19 cellular contexts compared by ENCODE assay signal in the genomic region with DNA sequence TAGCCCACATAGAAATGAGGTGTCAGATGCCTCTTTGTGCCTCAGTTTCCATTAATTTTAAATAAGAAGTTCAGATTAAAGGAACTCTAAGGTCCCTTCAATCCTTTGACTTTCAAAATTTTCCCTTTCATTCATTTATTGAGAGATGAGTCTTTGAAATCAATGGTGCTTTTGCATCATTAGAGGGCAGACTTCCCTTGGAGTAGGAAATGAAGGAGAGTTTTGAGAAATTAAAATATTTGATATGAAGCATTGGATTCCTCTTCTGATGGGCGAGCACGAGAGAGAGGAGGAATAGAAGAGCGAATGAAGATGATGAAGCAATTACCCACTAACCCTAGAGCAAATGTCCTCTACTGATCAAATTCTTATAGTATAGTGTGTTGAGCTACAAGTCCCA.
DNase-seq lines count a peak whose midpoint lies in the region; ATAC-seq and TF ChIP-seq lines count a peak whose summit lies in the region.
"Had no signal": no experiment of that assay in that cellular context is flagged by ENCODE, and none has a peak within 500 bp of the region (broad histone marks: within the 10 kb centered on the region; RNA-seq: fewer than 3 reads in every experiment).

No MANE protein-coding gene starts in this region.

- TF ChIP-seq POLR2A in IMR-90 (IDR thresholded peaks at IDR 0.05; ENCODE audit: low read depth, low read length): no peak

- no peak overlapping the region for H3K56ac ChIP-seq in IMR-90 (ENCODE audit: extremely low read depth, insufficient read depth, low read length)

- H3K4me1 ChIP-seq in IMR-90 (ENCODE audit: control insufficient read depth, insufficient read depth, low read length) (no peaks in the 10 kb centered on the region), lower lobe of right lung (no peaks in the 10 kb centered on the region), trophoblast cell (ENCODE audit: control insufficient read depth in 1 of 2, insufficient read depth in 2 of 2, low read length in 2 of 2) (no peaks in the 10 kb centered on the region)
- H3K4me1 ChIP-seq: BE2C had no signal

- BruUV-seq in IMR-90 (replicated peaks; lab: Mats Ljungman, UMichigan): no TSS peak

- peak; percentile 49 for TF ChIP-seq CTCF in AG09309 (IDR thresholded peaks at IDR 0.05; ENCODE audit: control insufficient read depth, insufficient read depth, low read depth, low read length, missing control alignments)
- peak; percentile 51 for TF ChIP-seq CTCF in IMR-90 (conservative IDR thresholded peaks at IDR 0.05; ENCODE audit: low read depth, low read length)
- peak; percentile 47 for TF ChIP-seq CTCF in choroid plexus epithelial cell (conservative IDR thresholded peaks at IDR 0.05; ENCODE audit: low read depth, low read length)
- TF ChIP-seq CTCF in lower lobe of right lung (IDR thresholded peaks at IDR 0.05): peak; percentile 17

- H2BK20ac ChIP-seq in IMR-90 (ENCODE audit: low read depth, low read length): no peak overlapping the region

- dilution Hi-C loops in IMR-90 (cut with HindIII; ENCODE audit: low sequenced_read_pairs, unreplicated experiment): no loop called here

- no peak overlapping the region for H3K4ac ChIP-seq in IMR-90 (ENCODE audit: low read depth, low read length)
- no peak overlapping the region for H3K4ac ChIP-seq in trophoblast cell (ENCODE audit: low read depth, low read length)

- H2AFZ ChIP-seq in IMR-90 (replicated peaks; ENCODE audit: low read length, poor library complexity) (no peak overlapping the region), trophoblast cell (ENCODE audit: insufficient read depth, low read length, poor library complexity) (no peak overlapping the region)

- H3K9me1 ChIP-seq in IMR-90 (ENCODE audit: insufficient read depth, low read length): no peaks in the 10 kb centered on the region

- H3K4me2 ChIP-seq in IMR-90 (ENCODE audit: low read depth, low read length) (no peak overlapping the region), trophoblast cell (ENCODE audit: low read length) (no peak overlapping the region)

- H4K91ac ChIP-seq in IMR-90 (ENCODE audit: insufficient read depth, low read depth, low read length) (no peak overlapping the region), trophoblast cell (ENCODE audit: low read depth, low read length) (no peak overlapping the region)

- H2BK5ac ChIP-seq in IMR-90 (ENCODE audit: low read depth, low read length, poor library complexity, severe bottlenecking) (no peak overlapping the region), trophoblast cell (ENCODE audit: low read depth, low read length, poor library complexity) (no peak overlapping the region)

- no peak overlapping the region for H3K14ac ChIP-seq in IMR-90 (replicated peaks; ENCODE audit: low read depth, low read length)
- H3K14ac ChIP-seq in trophoblast cell (ENCODE audit: low read length): no peak overlapping the region

- H2AK9ac ChIP-seq in IMR-90 (replicated peaks; ENCODE audit: low read depth, low read length, poor library complexity): no peak overlapping the region

- H3K23ac ChIP-seq in IMR-90 (ENCODE audit: low read depth, low read length): no peak overlapping the region
- no peak overlapping the region for H3K23ac ChIP-seq in trophoblast cell (ENCODE audit: low read length)

- H3K18ac ChIP-seq in IMR-90 (ENCODE audit: low read depth, low read length) (no peak overlapping the region), trophoblast cell (ENCODE audit: low read length) (no peak overlapping the region)

- H4K12ac ChIP-seq in trophoblast cell (ENCODE audit: low read depth, low read length): no peak overlapping the region

- CTCF ChIA-PET in IMR-90 (lab: Yijun Ruan, JAX): interaction anchor here (0.6 to 1.5 kb wide), 3 partner anchors 48 to 207 kb away, joined by 3 read pairs; a partner anchor contains a TSS

- in situ Hi-C loops in IMR-90 (cut with MboI; ENCODE audit: low sequenced_read_pairs): no loop called here

- H3K79me1 ChIP-seq in IMR-90 (ENCODE audit: low read depth in 1 of 2, low read length in 2 of 2) (no peaks in the 10 kb centered on the region), trophoblast cell (ENCODE audit: low read length) (no peaks in the 10 kb centered on the region)

- H3K4me3 ChIP-seq in AG09309 (ENCODE audit: control insufficient read depth, low read depth, low read length) (no peak overlapping the region), IMR-90 (ENCODE audit: insufficient read depth, low read depth, low read length) (no peak overlapping the region), choroid plexus epithelial cell (ENCODE audit: low read depth, low read length) (no peak overlapping the region), lower lobe of right lung (no peak overlapping the region), trophoblast cell (ENCODE audit: low read depth, low read length) (no peak overlapping the region)
- H3K4me3 ChIP-seq: thoracic aorta had no signal

- peak; percentile 58 for TF ChIP-seq RAD21 in IMR-90 (IDR thresholded peaks at IDR 0.05; ENCODE audit: low read length)

- H2BK15ac ChIP-seq in IMR-90 (ENCODE audit: low read depth, low read length): no peak overlapping the region

- H3K9ac ChIP-seq in IMR-90 (ENCODE audit: low read depth, low read length) (no peak overlapping the region), trophoblast cell (ENCODE audit: low read length) (no peak overlapping the region)

- H2BK12ac ChIP-seq in trophoblast cell (ENCODE audit: low read length): no peak overlapping the region

- H3K36me3 ChIP-seq in IMR-90 (ENCODE audit: control insufficient read depth, insufficient read depth, low read length) (no peaks in the 10 kb centered on the region), lower lobe of right lung (no peaks in the 10 kb centered on the region), trophoblast cell (ENCODE audit: control insufficient read depth in 1 of 2, insufficient read depth in 2 of 2, low read length in 2 of 2) (no peaks in the 10 kb centered on the region)
- H3K36me3 ChIP-seq: BE2C, thoracic aorta had no signal

- ATAC-seq in IMR-90 (ENCODE audit: low read depth) (no peak), lower lobe of right lung (no peak)
- no peak for ATAC-seq in activated CD4-positive, CD25-positive, alpha-beta regulatory T cell treated with anti-CD3 and anti-CD28 coated beads, Interleukin-2, amount 50 U/mL, for 24 hours
- ATAC-seq: left ventricle myocardium superior; naive thymus-derived CD4-positive, alpha-beta T cell had no signal

- H2AK5ac ChIP-seq in IMR-90 (ENCODE audit: low read depth, low read length) (no peak overlapping the region; the same call in 1 of the 2 replicates), trophoblast cell (ENCODE audit: low read length) (no peak overlapping the region)

- H3K27me3 ChIP-seq in IMR-90 (ENCODE audit: control insufficient read depth, insufficient read depth, low read length): no peaks in the 10 kb centered on the region
- no peaks in the 10 kb centered on the region for H3K27me3 ChIP-seq in lower lobe of right lung (ENCODE audit: low read depth)
- no peaks in the 10 kb centered on the region for H3K27me3 ChIP-seq in trophoblast cell (ENCODE audit: insufficient read depth, low read length)
- H3K27me3 ChIP-seq: BE2C had no signal

- no peak overlapping the region for H2BK120ac ChIP-seq in IMR-90 (ENCODE audit: low read depth, low read length)
- H2BK120ac ChIP-seq in trophoblast cell (ENCODE audit: insufficient read depth, low read length, poor library complexity): no peak overlapping the region

- no peaks in the 10 kb centered on the region for H3K79me2 ChIP-seq in trophoblast cell (ENCODE audit: control insufficient read depth, insufficient read depth, low read length, poor library complexity)

- no peak overlapping the region for H4K5ac ChIP-seq in IMR-90 (ENCODE audit: low read depth, low read length)

- WGBS in IMR-90 (ENCODE audit: extremely low coverage in 2 of 2, insufficient read length in 1 of 2), 2 experiments: no CpG with 5 or more reads among the region's 3 CpGs
- WGBS in trophoblast cell (ENCODE audit: extremely low coverage, insufficient coverage, insufficient read length): no CpG with 5 or more reads among the region's 3 CpGs

- no peaks in the 10 kb centered on the region for H4K20me1 ChIP-seq in IMR-90 (ENCODE audit: insufficient read depth, low read length)

- DNase-seq in AG09309 (ENCODE audit: low read depth): no peak
- DNase-seq in IMR-90: no peak
- DNase-seq in choroid plexus epithelial cell (ENCODE audit: low read depth): peak; percentile 41
- DNase-seq in lower lobe of right lung: no peak
- no peak for DNase-seq in anterior cingulate cortex (lab: John Stamatoyannopoulos, UW)
- DNase-seq in trophoblast cell: no peak
- DNase-seq in DMS114 treated with DMSO at 0.1 percent for 48 hours (lab: John Stamatoyannopoulos, UW; ENCODE audit: unreplicated experiment): no peak
- DNase-seq: BE2C; cerebellar nuclear complex; DMS79; H7; left ventricle myocardium superior; naive thymus-derived CD4-positive, alpha-beta T cell; NCI-H1092; SHP77 treated with DMSO at 0.1 percent for 48 hours; stimulated activated CD4-positive, alpha-beta T cell treated with anti-CD3 and anti-CD28 coated beads, Interleukin-2, amount 100 ng/mL, for 24 hours had no signal

- POLR2A ChIA-PET in IMR-90 (lab: Charles Lee; ENCODE audit: unreplicated experiment): no interaction called here

- no peak overlapping the region for H4K8ac ChIP-seq in IMR-90 (ENCODE audit: low read depth in 2 of 2, low read length in 2 of 2)
- H4K8ac ChIP-seq in trophoblast cell (ENCODE audit: low read depth, low read length): no peak overlapping the region

- intact Hi-C loops in IMR-90 (cut with micrococcal nuclease) (loop anchor here (1.0 to 10.0 kb wide), 2 partner anchors 207 to 741 kb away; no protein-coding TSS in a partner anchor), lower lobe of right lung (cut with DNase I) (no loop called here)

- H3K27ac ChIP-seq in IMR-90 (ENCODE audit: insufficient read depth, low read length) (no peak overlapping the region), lower lobe of right lung (no peak overlapping the region), trophoblast cell (ENCODE audit: low read depth, low read length) (no peak overlapping the region)
- H3K27ac ChIP-seq: epithelial cell of prostate, thoracic aorta had no signal

- no peaks in the 10 kb centered on the region for H3K9me3 ChIP-seq in IMR-90 (ENCODE audit: control insufficient read depth, insufficient read depth, low read length)
- no peaks in the 10 kb centered on the region for H3K9me3 ChIP-seq in lower lobe of right lung
- no peaks in the 10 kb centered on the region for H3K9me3 ChIP-seq in trophoblast cell (ENCODE audit: insufficient read depth, low read depth, low read length)
- H3K9me3 ChIP-seq: BE2C, thoracic aorta had no signal

TF ChIP-seq in IMR-90, 13 proteins besides CTCF, POLR2A, EP300 and RAD21:
- no peak for TF ChIP-seq CHD1 (IDR thresholded peaks at IDR 0.05; ENCODE audit: low read depth, low read length)
- peak; percentile 58 for TF ChIP-seq SMC3 (IDR thresholded peaks at IDR 0.05; ENCODE audit: low read depth, low read length)
